Comparison of ENCODE assay signal across 21 cellular contexts in genomic region chr19:5096536-5096935, GRCh38.
"Had no signal": no experiment of that assay in that cellular context is flagged by ENCODE, and none has a peak within 500 bp of the region (broad histone marks: within the 10 kb centered on the region; RNA-seq: fewer than 3 reads in every experiment).

No MANE protein-coding gene starts in this region.

- H3K4me3 Mint-ChIP-seq: immature natural killer cell, memory B cell, mesothelial cell of epicardium, natural killer cell, neural crest cell had no signal

- H2AFZ ChIP-seq: parathyroid adenoma had no signal

- FAIRE-seq: frontal cortex, keratinocyte had no signal

- H3K4me1 ChIP-seq: lower lobe of right lung had no signal

- DNase-seq: effector CD4-positive, alpha-beta T cell; immature natural killer cell; left ventricle myocardium inferior; lower lobe of right lung; natural killer cell; occipital lobe; psoas muscle; retina; sigmoid colon; stimulated activated CD4-positive, alpha-beta T cell treated with anti-CD3 and anti-CD28 coated beads, Interleukin-2, amount 100 ng/mL, for 24 hours; stimulated activated CD4-positive, alpha-beta T cell treated with anti-CD3 and anti-CD28 coated beads, Interleukin-4, amount 100 ng/mL, for 4 hours; stimulated activated naive CD4-positive, alpha-beta T cell treated with Interleukin-2 at 50 U/mL for 16 hours; trophoblast cell had no signal

- H3K27ac ChIP-seq: coronary artery, left ventricle myocardium inferior, lower lobe of right lung, parathyroid adenoma, psoas muscle, sigmoid colon, skin epidermis had no signal

- H3K27me3 Mint-ChIP-seq: memory B cell had no signal

- H3K27me3 ChIP-seq: sigmoid colon had no signal

- H3K27ac Mint-ChIP-seq: immature natural killer cell, memory B cell, mesothelial cell of epicardium, natural killer cell had no signal

- ATAC-seq: lower lobe of right lung, natural killer cell, psoas muscle had no signal

- H3K9ac ChIP-seq: parathyroid adenoma had no signal

- H3K4me3 ChIP-seq: coronary artery, left ventricle myocardium inferior, lower lobe of right lung, psoas muscle, sigmoid colon, skin epidermis had no signal
